ENCODE assay signal across 8 cellular contexts in the genomic region with DNA sequence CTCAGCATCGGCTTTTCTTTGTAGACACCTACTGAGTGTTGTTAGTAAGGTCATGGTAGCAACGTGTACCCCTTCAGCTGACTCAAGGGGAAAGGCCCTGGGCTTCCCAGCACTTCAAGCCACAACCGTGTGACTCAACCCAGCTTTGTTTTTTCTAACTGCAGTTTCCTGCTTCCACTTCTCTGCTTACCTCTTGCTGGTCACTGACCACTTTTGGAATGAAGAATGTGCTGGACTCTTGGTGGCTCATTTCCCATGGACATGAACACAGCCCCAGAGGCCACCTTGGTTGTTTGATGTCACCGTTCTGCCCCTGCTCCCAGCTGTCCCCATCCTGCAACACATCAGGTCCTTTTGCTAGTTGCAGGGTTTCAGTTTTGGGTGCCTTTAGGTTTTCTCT.
DNase-seq lines count a peak whose midpoint lies in the region; ATAC-seq and TF ChIP-seq lines count a peak whose summit lies in the region.

No MANE protein-coding gene starts in this region.

- in situ Hi-C loops in KBM-7 (cut with MboI; ENCODE audit: low pct_unique_long_range_greater_than_20kb, low sequenced_read_pairs): no loop called here

- H3K36me3 Mint-ChIP-seq in neural progenitor cell: no peaks in the 10 kb centered on the region

- no peak overlapping the region for H3K27ac Mint-ChIP-seq in neural progenitor cell

- H3K36me3 ChIP-seq in kidney epithelial cell (ENCODE audit: control insufficient read depth, insufficient read depth, low read length): no peaks in the 10 kb centered on the region
- H3K36me3 ChIP-seq in neural progenitor cell: no peaks in the 10 kb centered on the region
- no peaks in the 10 kb centered on the region for H3K36me3 ChIP-seq in right atrium auricular region

- no peak overlapping the region for H3K4me3 ChIP-seq in kidney epithelial cell (ENCODE audit: low read depth, low read length)
- H3K4me3 ChIP-seq in neural progenitor cell: no peak overlapping the region
- H3K4me3 ChIP-seq in right atrium auricular region: no peak overlapping the region

- no peak for TF ChIP-seq CTCF in kidney epithelial cell (IDR thresholded peaks at IDR 0.05; ENCODE audit: insufficient read depth, low read length, poor library complexity, severe bottlenecking)
- no peak for TF ChIP-seq CTCF in neural progenitor cell (IDR thresholded peaks at IDR 0.05)
- no peak for TF ChIP-seq CTCF in right atrium auricular region (IDR thresholded peaks at IDR 0.05)

- H3K9me3 ChIP-seq in neural progenitor cell (ENCODE audit: low read depth) (no peaks in the 10 kb centered on the region), right atrium auricular region (no peaks in the 10 kb centered on the region)

- no peaks in the 10 kb centered on the region for H3K27me3 ChIP-seq in kidney epithelial cell (ENCODE audit: control insufficient read depth, insufficient read depth, low read length)
- H3K27me3 ChIP-seq in neural progenitor cell: no peaks in the 10 kb centered on the region
- H3K27me3 ChIP-seq in right atrium auricular region: no peaks in the 10 kb centered on the region

- H3K9ac ChIP-seq in neural progenitor cell: no peak overlapping the region

- H3K79me2 ChIP-seq in neural progenitor cell (ENCODE audit: low read depth): no peaks in the 10 kb centered on the region

- ATAC-seq in GM19395 (IDR thresholded peaks at IDR 0.05; ENCODE audit: unreplicated experiment) (peak; percentile 72), HG03520 (IDR thresholded peaks at IDR 0.05; ENCODE audit: unreplicated experiment) (peak; percentile 68)

- no peak overlapping the region for H3K27ac ChIP-seq in neural progenitor cell
- H3K27ac ChIP-seq in right atrium auricular region: no peak overlapping the region

- no peaks in the 10 kb centered on the region for H3K27me3 Mint-ChIP-seq in neural progenitor cell (ENCODE audit: insufficient read depth, low read depth)

- H3K4me1 Mint-ChIP-seq in neural progenitor cell: peaks cover 13% of the 10 kb centered on the region

- peaks cover 6% of the 10 kb centered on the region for H3F3A ChIP-seq in neural progenitor cell (ENCODE audit: low read depth)

- H2AFZ ChIP-seq in neural progenitor cell (replicated peaks): no peak overlapping the region

- H3K4me3 Mint-ChIP-seq in neural progenitor cell: no peak overlapping the region

- H3K4me1 ChIP-seq in neural progenitor cell (peaks cover 43% of the 10 kb centered on the region), right atrium auricular region (no peaks in the 10 kb centered on the region)

- H3K4me2 ChIP-seq in neural progenitor cell: no peak overlapping the region

- DNase-seq in activated T-cell treated with anti-CD3 and anti-CD28 coated beads for 4 hours (peak; percentile 43), kidney epithelial cell (ENCODE audit: low read depth) (peak; percentile 95), stromal cell of bone marrow (ENCODE audit: low read depth) (peak; percentile 70), neural progenitor cell (ENCODE audit: low spot score) (no peak), KBM-7 (no peak), right atrium auricular region (ENCODE audit: low spot score) (no peak)

- no peaks in the 10 kb centered on the region for H4K20me1 ChIP-seq in neural progenitor cell (ENCODE audit: low read depth)

- no peaks in the 10 kb centered on the region for H3K9me3 Mint-ChIP-seq in neural progenitor cell

Comparison
In these comparisons a context has a peak if more than half of its experiments do, and no peak if none do; other contexts are left out.
1. DNase-seq: peak in activated T-cell treated with anti-CD3 and anti-CD28 coated beads for 4 hours (single experiment), kidney epithelial cell (single experiment) and stromal cell of bone marrow (single experiment); none in neural progenitor cell (single experiment), KBM-7 (single experiment) and right atrium auricular region (single experiment).